Comparison of ENCODE assay signal across 18 cellular contexts in the genomic region with DNA sequence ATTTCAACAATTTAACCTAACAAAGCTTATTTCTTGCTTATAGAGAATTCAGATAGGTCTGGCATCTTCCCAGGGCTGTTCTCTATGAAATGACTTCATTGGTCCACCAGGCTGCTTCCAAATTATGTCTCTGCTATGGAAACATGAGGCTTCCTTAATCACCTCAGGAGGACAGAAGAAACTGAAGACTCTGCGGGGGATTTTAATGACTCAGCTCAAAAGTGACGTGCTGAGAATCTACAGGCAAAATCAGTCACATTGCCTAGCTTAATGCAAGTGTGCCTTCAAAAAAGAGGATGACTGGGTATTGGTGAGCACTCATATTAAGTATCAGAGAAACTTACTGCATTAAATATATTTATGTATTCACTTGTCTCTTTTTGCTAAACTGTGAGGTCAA.
A peak's percentile ranks its signal among the peaks of the same experiment; 100 is the strongest.
DNase-seq lines count a peak whose midpoint lies in the region; ATAC-seq and TF ChIP-seq lines count a peak whose summit lies in the region.
"Had no signal": no experiment of that assay in that cellular context is flagged by ENCODE, and none has a peak within 500 bp of the region (broad histone marks: within the 10 kb centered on the region; RNA-seq: fewer than 3 reads in every experiment).

No MANE protein-coding gene starts in this region.

- H3K36me3 Mint-ChIP-seq in HFFc6 (ENCODE audit: low read depth): peaks cover 16% of the 10 kb centered on the region

- H3K4me2 ChIP-seq in smooth muscle cell: no peak overlapping the region

- H4K20me1 ChIP-seq in smooth muscle cell (ENCODE audit: low read depth): no peaks in the 10 kb centered on the region

- no peaks in the 10 kb centered on the region for H3K36me3 ChIP-seq in smooth muscle cell (ENCODE audit: low read depth)
- H3K36me3 ChIP-seq: cardiac muscle cell had no signal

- ATAC-seq in foreskin keratinocyte: peak; percentile 33
- ATAC-seq: mucosa of descending colon had no signal

- no peak overlapping the region for H3K9ac ChIP-seq in smooth muscle cell (ENCODE audit: low read depth)

- peaks cover 87% of the 10 kb centered on the region for H3K4me1 Mint-ChIP-seq in HFFc6 (ENCODE audit: low read depth)
- H3K4me1 Mint-ChIP-seq: B cell had no signal

- no peaks in the 10 kb centered on the region for H3K9me3 ChIP-seq in smooth muscle cell (replicated peaks; ENCODE audit: low read depth)
- H3K9me3 ChIP-seq: mucosa of descending colon had no signal

- H3K4me1 ChIP-seq in foreskin keratinocyte (peaks cover 15% of the 10 kb centered on the region), smooth muscle cell (ENCODE audit: low read depth) (peaks cover 6% of the 10 kb centered on the region)

- H3K4me3 Mint-ChIP-seq in HFFc6: peak overlapping the region; percentile 16; the same call in 1 of the 2 replicates
- H3K4me3 Mint-ChIP-seq: B cell; stimulated activated naive CD8-positive, alpha-beta T cell treated with anti-CD3 and anti-CD28 coated beads, Interleukin-15, Interleukin-2, amounts not matched to agents 100 ng/mL and 50 ng/mL, for 24 hours had no signal

- H3K4me3 ChIP-seq in smooth muscle cell: no peak overlapping the region
- H3K4me3 ChIP-seq: cardiac muscle cell, mucosa of descending colon had no signal

- no peaks in the 10 kb centered on the region for H3F3A ChIP-seq in smooth muscle cell (ENCODE audit: low read depth)

- H3K27me3 ChIP-seq in foreskin keratinocyte (no peaks in the 10 kb centered on the region), smooth muscle cell (ENCODE audit: low read depth) (no peaks in the 10 kb centered on the region)
- H3K27me3 ChIP-seq: cardiac muscle cell had no signal

- no peaks in the 10 kb centered on the region for H3K79me2 ChIP-seq in smooth muscle cell (ENCODE audit: low read depth)

- H3K27ac ChIP-seq in foreskin keratinocyte: no peak overlapping the region
- no peak overlapping the region for H3K27ac ChIP-seq in smooth muscle cell (ENCODE audit: low read depth)
- H3K27ac ChIP-seq: cardiac muscle cell had no signal

- DNase-seq in AG08395 (ENCODE audit: low spot score) (peak; percentile 56), HFFc6 (peak; percentile 89), amniotic epithelial cell (ENCODE audit: low read depth) (peak; percentile 33), foreskin keratinocyte (no peak), smooth muscle cell (lab: John Stamatoyannopoulos, UW; ENCODE audit: unreplicated experiment) (no peak), SIG-M5 treated with dmso at 0.1 percent for 504 hours (lab: John Stamatoyannopoulos, UW; ENCODE audit: unreplicated experiment) (no peak), cerebellum (ENCODE audit: low spot score) (no peak), GDM1 (lab: John Stamatoyannopoulos, UW) (no peak)
- DNase-seq: activated naive CD4-positive, alpha-beta T cell treated with Interleukin-2 at 50 U/mL for 16 hours; glutamatergic neuron; mucosa of descending colon; MV-4-11; NCI-H2171 treated with DMSO at 0.1 percent for 48 hours; NK-92 treated with Interleukin-12 subunit alpha and Interleukin-12 subunit beta, amount 100 ng/mL, for 24 hours; small intestine had no signal

- H3K27me3 Mint-ChIP-seq in HFFc6 (ENCODE audit: insufficient read depth): no peaks in the 10 kb centered on the region; the same call in 1 of the 2 replicates
- H3K27me3 Mint-ChIP-seq: B cell had no signal

- no peaks in the 10 kb centered on the region for H3K9me3 Mint-ChIP-seq in HFFc6
- H3K9me3 Mint-ChIP-seq: stimulated activated naive CD8-positive, alpha-beta T cell treated with anti-CD3 and anti-CD28 coated beads, Interleukin-15, Interleukin-2, amounts not matched to agents 100 ng/mL and 50 ng/mL, for 24 hours had no signal

- H3K27ac Mint-ChIP-seq in HFFc6: peak overlapping the region; percentile 86
- H3K27ac Mint-ChIP-seq: B cell; stimulated activated naive CD8-positive, alpha-beta T cell treated with anti-CD3 and anti-CD28 coated beads, Interleukin-15, Interleukin-2, amounts not matched to agents 100 ng/mL and 50 ng/mL, for 24 hours had no signal

- H2AFZ ChIP-seq in smooth muscle cell (ENCODE audit: low read depth): no peak overlapping the region

- 37% methylated on average over 2 of the region's 2 CpGs for WGBS in smooth muscle cell (ENCODE audit: low lambda C conversion rate)

- TF ChIP-seq CTCF in HFFc6 (IDR thresholded peaks at IDR 0.05): peak; percentile 42
- TF ChIP-seq CTCF in foreskin keratinocyte (conservative IDR thresholded peaks at IDR 0.05): no peak
- TF ChIP-seq CTCF in smooth muscle cell (IDR thresholded peaks at IDR 0.05; ENCODE audit: borderline replicate concordance, insufficient read depth, poor library complexity, severe bottlenecking): no peak

Comparison
In these comparisons a context has a peak if more than half of its experiments do, and no peak if none do; other contexts are left out.
1. DNase-seq: peak in AG08395 (single experiment), HFFc6 (single experiment) and amniotic epithelial cell (single experiment); none in foreskin keratinocyte (0 of 2), smooth muscle cell (single experiment), SIG-M5 treated with dmso at 0.1 percent for 504 hours (single experiment), cerebellum (single experiment) and GDM1 (single experiment).